In the genomic region with DNA sequence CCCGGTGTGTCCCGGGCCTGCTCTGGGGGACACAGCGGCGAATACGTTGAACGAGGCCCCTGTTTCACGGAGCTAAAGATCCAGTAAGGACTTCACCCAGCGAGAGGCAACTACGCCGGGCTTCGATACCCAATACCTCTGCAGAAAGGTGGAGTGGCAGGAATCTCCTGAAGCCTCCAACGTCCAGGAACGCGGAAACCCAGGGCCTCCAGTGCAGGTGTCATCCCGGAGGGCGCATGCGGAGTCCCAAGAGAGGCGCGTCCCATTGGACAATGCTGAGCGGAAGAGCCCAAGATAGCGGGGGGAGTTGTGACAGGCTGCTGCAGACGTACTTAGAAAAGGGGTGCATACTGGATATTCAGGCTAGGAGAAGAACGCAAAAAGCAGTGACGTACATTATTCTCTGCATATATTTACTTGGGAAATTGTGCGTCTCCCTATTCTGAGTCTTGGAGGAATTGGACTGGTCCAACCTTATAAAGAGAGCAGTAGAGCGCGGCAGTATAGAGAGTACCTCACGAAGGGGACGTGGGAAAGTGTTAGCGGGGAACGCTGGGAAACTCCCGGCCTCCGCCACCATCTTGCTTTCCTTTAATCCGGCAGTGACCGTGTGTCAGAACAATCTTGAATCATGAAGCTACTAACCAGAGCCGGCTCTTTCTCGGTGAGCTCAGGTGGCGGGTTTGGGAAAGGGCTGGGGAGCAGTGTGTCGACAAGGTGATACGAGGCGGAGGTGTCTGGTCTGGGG, we compare ENCODE assay signal across 8 cellular contexts. TPM values are rescaled to one million over a fixed set of nuclear protein-coding genes. Genes with fewer than 3 reads are reported as not detected.
DNase-seq lines count a peak whose midpoint lies in the region; ATAC-seq and TF ChIP-seq lines count a peak whose summit lies in the region.

UQCRC2 (plus strand) TSS at position 569 of the 748 bp plus-strand sequence; CDS start at position 632, 63 bp downstream.

- peaks cover 64% of the 10 kb centered on the region for H3K4me1 Mint-ChIP-seq in activated T-cell treated with anti-CD3 and anti-CD28 coated beads, Interleukin-2, amount 50 U/mL, for 4 hours (ENCODE audit: low read depth)

- intact Hi-C loops in Panc1 (cut with micrococcal nuclease; ENCODE audit: unreplicated experiment), result no loop called here
- intact Hi-C loops in esophagus muscularis mucosa (cut with DNase I), result loop anchor here (5.0 kb wide), 2 partner anchors 234 to 344 kb away; partner anchors contain the start of gene POLR3E

- no peaks in the 10 kb centered on the region for H3K9me3 Mint-ChIP-seq in activated T-cell treated with anti-CD3 and anti-CD28 coated beads, Interleukin-2, amount 50 U/mL, for 4 hours

- H3K36me3 ChIP-seq in KMS-11 (ENCODE audit: insufficient read depth) (no peaks in the 10 kb centered on the region; the same call in 1 of the 2 replicates), Panc1 (ENCODE audit: control insufficient read depth, insufficient read depth, low read length) (peaks cover 17% of the 10 kb centered on the region), esophagus muscularis mucosa (peaks cover 6 to 23% (median 21%) of the 10 kb centered on the region in 4 donors), muscle layer of duodenum (ENCODE audit: control insufficient read depth in 1 of 2, insufficient read depth in 2 of 2, low read length in 2 of 2) (peaks cover 9 to 19% of the 10 kb centered on the region in 2 donors)

- DNase-seq in DMS79 treated with DMSO at 0.1 percent for 48 hours (lab: John Stamatoyannopoulos, UW) (peak; percentile 98), Panc1 (ENCODE audit: low read depth, low spot score) (peak; percentile 89), esophagus muscularis mucosa (ENCODE audit: extremely low spot score) (peak; percentile 97)
- peak; percentile 79 for DNase-seq in activated T-cell treated with anti-CD3 and anti-CD28 coated beads, Interleukin-2, amount 50 U/mL, for 4 hours
- peak; percentile 72 for DNase-seq in stimulated activated CD8-positive, alpha-beta memory T cell treated with anti-CD3 and anti-CD28 coated beads, Interleukin-7, amount 100 ng/mL, for 24 hours (ENCODE audit: low read depth)

- H3K4me3 ChIP-seq in KMS-11 (IDR thresholded peaks at IDR 0.05; ENCODE audit: insufficient read depth, low read depth, low read length) (peak within 1 kb of the TSS; percentile 88), Panc1 (ENCODE audit: low read depth in 2 of 2, low read length in 2 of 2) (peak within 1 kb of the TSS; percentile 74 to 94), esophagus muscularis mucosa (peak within 1 kb of the TSS; percentile 71 to 90 (median 80)), muscle layer of duodenum (ENCODE audit: low read depth in 1 of 2, low read length in 2 of 2) (peak within 1 kb of the TSS; percentile 91 to 99)

- H3K27me3 Mint-ChIP-seq in activated T-cell treated with anti-CD3 and anti-CD28 coated beads, Interleukin-2, amount 50 U/mL, for 4 hours (ENCODE audit: low read depth), result no peaks in the 10 kb centered on the region

- POLR2A ChIA-PET in Panc1 (lab: Charles Lee), result interaction anchor here (0.6 to 0.9 kb wide), 4 partner anchors 45 to 399 kb away, joined by 3 to 7 read pairs (median 4); no protein-coding TSS in a partner anchor

- H3K79me2 ChIP-seq in KMS-11 (ENCODE audit: insufficient read depth, low read depth), result peaks cover 70% of the 10 kb centered on the region

- in situ Hi-C loops in Panc1 (cut with HindIII; ENCODE audit: low pct_unique_long_range_greater_than_20kb, low sequenced_read_pairs), result no loop called here

- H3K9ac ChIP-seq in KMS-11, result peak within 1 kb of the TSS; percentile 92

- TF ChIP-seq CTCF in KMS-11 (conservative IDR thresholded peaks at IDR 0.05; ENCODE audit: low read depth, low read length) (no peak), Panc1 (IDR thresholded peaks at IDR 0.05) (no peak), esophagus muscularis mucosa (IDR thresholded peaks at IDR 0.05) (no peak)

- no peak for TF ChIP-seq EP300 in esophagus muscularis mucosa (IDR thresholded peaks at IDR 0.05)

- WGBS in esophagus muscularis mucosa, result under 1% methylated on average over 39 of the region's 41 CpGs

- peak within 1 kb of the TSS; percentile 82 for H2AFZ ChIP-seq in KMS-11 (ENCODE audit: low read depth)

- no peaks in the 10 kb centered on the region for H3K27me3 ChIP-seq in KMS-11 (ENCODE audit: insufficient read depth, low read depth)
- H3K27me3 ChIP-seq in Panc1 (ENCODE audit: control insufficient read depth, insufficient read depth, low read length), result no peaks in the 10 kb centered on the region
- no peaks in the 10 kb centered on the region for H3K27me3 ChIP-seq in esophagus muscularis mucosa
- no peaks in the 10 kb centered on the region for H3K27me3 ChIP-seq in muscle layer of duodenum (ENCODE audit: low read depth, low read length)

- no TSS peak for BruUV-seq in Panc1 (replicated peaks; lab: Mats Ljungman, UMichigan)

- CTCF ChIA-PET in Panc1 (lab: Charles Lee), result no interaction called here

- peaks cover 65% of the 10 kb centered on the region for H3K4me1 ChIP-seq in KMS-11 (ENCODE audit: low read depth, poor library complexity, severe bottlenecking)
- H3K4me1 ChIP-seq in Panc1 (ENCODE audit: control insufficient read depth, insufficient read depth, low read length), result peaks cover 15% of the 10 kb centered on the region
- H3K4me1 ChIP-seq in esophagus muscularis mucosa, result peaks cover 40 to 62% (median 50%) of the 10 kb centered on the region in 4 donors
- peaks cover 14 to 40% of the 10 kb centered on the region in 2 donors for H3K4me1 ChIP-seq in muscle layer of duodenum (ENCODE audit: control insufficient read depth in 1 of 2, insufficient read depth in 2 of 2, low read length in 2 of 2)

- H4K20me1 ChIP-seq in KMS-11 (ENCODE audit: insufficient read depth), result no peaks in the 10 kb centered on the region

- peak within 1 kb of the TSS; percentile 79 for H3K4me2 ChIP-seq in KMS-11

- ATAC-seq in GM21786 (IDR thresholded peaks at IDR 0.05; ENCODE audit: unreplicated experiment) (peak; percentile 87), Panc1 (peak; percentile 97)
- peak; percentile 92 to 93 for ATAC-seq in activated T-cell treated with anti-CD3 and anti-CD28 coated beads, Interleukin-2, amount 50 U/mL, for 4 hours

- H3K9me3 ChIP-seq in Panc1 (ENCODE audit: control insufficient read depth, insufficient read depth, low read depth, low read length), result no peaks in the 10 kb centered on the region
- no peaks in the 10 kb centered on the region for H3K9me3 ChIP-seq in esophagus muscularis mucosa
- H3K9me3 ChIP-seq in muscle layer of duodenum (ENCODE audit: control insufficient read depth in 1 of 2, low read length in 2 of 2), result no peaks in the 10 kb centered on the region

- H3K36me3 Mint-ChIP-seq in activated T-cell treated with anti-CD3 and anti-CD28 coated beads, Interleukin-2, amount 50 U/mL, for 4 hours (ENCODE audit: insufficient read depth), result peaks cover 9% of the 10 kb centered on the region

- TF ChIP-seq POLR2A in esophagus muscularis mucosa (IDR thresholded peaks at IDR 0.05; ENCODE audit: low read depth), result peak; percentile 50

- H3K27ac ChIP-seq in KMS-11, result peak within 1 kb of the TSS; percentile 87
- peak within 1 kb of the TSS; percentile 100 for H3K27ac ChIP-seq in Panc1 (ENCODE audit: low read length)
- H3K27ac ChIP-seq in esophagus muscularis mucosa (replicated peaks in 1 of 4), result peak within 1 kb of the TSS; percentile 87 to 94 (median 93)
- peak within 1 kb of the TSS; percentile 96 for H3K27ac ChIP-seq in muscle layer of duodenum (ENCODE audit: low read length)

- H3K4me3 Mint-ChIP-seq in activated T-cell treated with anti-CD3 and anti-CD28 coated beads, Interleukin-2, amount 50 U/mL, for 4 hours, result peak within 1 kb of the TSS; percentile 99

RNA-seq across cellular contexts. Expression of gene UQCRC2, which starts in this region (rescaled TPM):
- 248 TPM for total RNA-seq in Panc1 (2021; ENCODE audit: unreplicated experiment)
- polyA plus RNA-seq in Panc1 (2012; ENCODE audit: insufficient read length), result 155 TPM
- 100 to 1,000 TPM; 217 to 251 (median 225) TPM for total RNA-seq in activated T-cell treated with anti-CD3 and anti-CD28 coated beads, Interleukin-2, amount 50 U/mL, for 4 hours
- 100 to 1,000 TPM; 147 to 209 (median 186) TPM for total RNA-seq in esophagus muscularis mucosa

Comparison
In these comparisons a context has a peak if more than half of its experiments do, and no peak if none do; other contexts are left out.
1. Peak in every context shown above with its lines: DNase-seq, ATAC-seq, H3K4me3 ChIP-seq and H3K27ac ChIP-seq.